Comparison of ENCODE assay signal across 1 cellular context in the genomic region with DNA sequence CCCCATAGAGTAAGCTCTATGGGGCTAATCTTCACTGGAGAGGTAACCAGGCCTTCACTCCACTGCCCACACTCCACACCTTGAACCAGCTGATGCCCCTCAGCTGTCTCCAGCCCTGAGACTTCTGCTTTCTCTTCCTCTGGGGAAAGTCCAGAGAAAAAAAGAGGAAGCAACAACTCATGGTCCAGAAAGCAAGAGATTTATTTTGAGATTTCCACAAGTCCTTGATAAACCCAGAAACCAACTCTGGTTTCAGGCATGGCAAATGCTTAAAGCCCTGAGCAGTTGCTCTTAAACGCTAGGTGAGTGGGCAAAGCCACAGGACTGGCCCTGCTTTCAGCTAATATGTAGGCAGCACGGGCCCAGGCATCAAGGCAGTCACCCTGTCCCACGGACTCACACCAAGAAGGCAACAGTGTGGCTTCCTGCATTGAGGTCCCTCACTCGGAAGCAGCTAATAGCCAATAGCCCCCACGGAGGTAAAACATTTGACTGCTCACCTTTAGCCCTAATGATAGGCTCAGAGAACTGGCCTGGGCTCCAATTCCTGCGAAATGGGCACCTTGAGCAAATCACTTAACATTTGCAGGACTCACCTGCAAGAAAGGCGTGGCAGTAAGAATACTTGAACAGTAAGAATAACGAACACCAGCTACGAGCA.
TF ChIP-seq lines count a peak whose summit lies in the region.

No MANE protein-coding gene starts in this region.

TF ChIP-seq in K562, 482 proteins besides CTCF, POLR2A, EP300 and RAD21:
- no peak for TF ChIP-seq NELFE (IDR thresholded peaks at IDR 0.05; ENCODE audit: insufficient read depth, insufficient read length)
- TF ChIP-seq CBFA2T3 (IDR thresholded peaks at IDR 0.05), result 0 out of 2 replicates have a peak, but pooled peaks have one; percentile 3
- no peak for TF ChIP-seq CREB3 (tag; conservative IDR thresholded peaks at IDR 0.05; ENCODE audit: low read depth)
- TF ChIP-seq, protein P1, sequence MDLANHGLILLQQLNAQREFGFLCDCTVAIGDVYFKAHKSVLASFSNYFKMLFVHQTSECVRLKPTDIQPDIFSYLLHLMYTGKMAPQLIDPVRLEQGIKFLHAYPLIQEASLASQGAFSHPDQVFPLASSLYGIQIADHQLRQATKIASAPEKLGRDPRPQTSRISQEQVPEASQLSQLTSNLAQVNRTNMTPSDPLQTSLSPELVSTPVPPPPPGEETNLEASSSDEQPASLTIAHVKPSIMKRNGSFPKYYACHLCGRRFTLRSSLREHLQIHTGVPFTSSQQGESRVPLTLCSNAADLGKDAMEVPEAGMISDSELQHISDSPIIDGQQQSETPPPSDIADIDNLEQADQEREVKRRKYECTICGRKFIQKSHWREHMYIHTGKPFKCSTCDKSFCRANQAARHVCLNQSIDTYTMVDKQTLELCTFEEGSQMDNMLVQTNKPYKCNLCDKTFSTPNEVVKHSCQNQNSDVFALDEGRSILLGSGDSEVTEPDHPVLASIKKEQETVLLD (IDR thresholded peaks at IDR 0.05), result no peak
- TF ChIP-seq, protein P2, sequence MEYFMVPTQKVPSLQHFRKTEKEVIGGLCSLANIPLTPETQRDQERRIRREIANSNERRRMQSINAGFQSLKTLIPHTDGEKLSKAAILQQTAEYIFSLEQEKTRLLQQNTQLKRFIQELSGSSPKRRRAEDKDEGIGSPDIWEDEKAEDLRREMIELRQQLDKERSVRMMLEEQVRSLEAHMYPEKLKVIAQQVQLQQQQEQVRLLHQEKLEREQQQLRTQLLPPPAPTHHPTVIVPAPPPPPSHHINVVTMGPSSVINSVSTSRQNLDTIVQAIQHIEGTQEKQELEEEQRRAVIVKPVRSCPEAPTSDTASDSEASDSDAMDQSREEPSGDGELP (CRISPR knock-in tag; IDR thresholded peaks at IDR 0.05; ENCODE audit: borderline replicate concordance), result peak; percentile 56; the same call in 1 of the 2 replicates
- no peak for TF ChIP-seq RBM17 (IDR thresholded peaks at IDR 0.05; ENCODE audit: borderline replicate concordance, low read depth, low read length)
- no peak for TF ChIP-seq THAP12 (CRISPR knock-in tag; IDR thresholded peaks at IDR 0.05)
- TF ChIP-seq U2AF2 (optimal IDR thresholded peaks at IDR 0.05; ENCODE audit: low read depth, low read length), result no peak
- peak; percentile 46; the same call in 1 of the 2 replicates for TF ChIP-seq CTBP1 (IDR thresholded peaks at IDR 0.05; ENCODE audit: borderline replicate concordance)
- no peak for TF ChIP-seq ZKSCAN1 (IDR thresholded peaks at IDR 0.05; ENCODE audit: low read depth, low read length)
- TF ChIP-seq PBX2 (CRISPR knock-in tag; IDR thresholded peaks at IDR 0.05; ENCODE audit: low read depth), result no peak
- no peak for TF ChIP-seq PBX2 (tag; conservative IDR thresholded peaks at IDR 0.05; ENCODE audit: low read depth)
- TF ChIP-seq, protein P3, sequence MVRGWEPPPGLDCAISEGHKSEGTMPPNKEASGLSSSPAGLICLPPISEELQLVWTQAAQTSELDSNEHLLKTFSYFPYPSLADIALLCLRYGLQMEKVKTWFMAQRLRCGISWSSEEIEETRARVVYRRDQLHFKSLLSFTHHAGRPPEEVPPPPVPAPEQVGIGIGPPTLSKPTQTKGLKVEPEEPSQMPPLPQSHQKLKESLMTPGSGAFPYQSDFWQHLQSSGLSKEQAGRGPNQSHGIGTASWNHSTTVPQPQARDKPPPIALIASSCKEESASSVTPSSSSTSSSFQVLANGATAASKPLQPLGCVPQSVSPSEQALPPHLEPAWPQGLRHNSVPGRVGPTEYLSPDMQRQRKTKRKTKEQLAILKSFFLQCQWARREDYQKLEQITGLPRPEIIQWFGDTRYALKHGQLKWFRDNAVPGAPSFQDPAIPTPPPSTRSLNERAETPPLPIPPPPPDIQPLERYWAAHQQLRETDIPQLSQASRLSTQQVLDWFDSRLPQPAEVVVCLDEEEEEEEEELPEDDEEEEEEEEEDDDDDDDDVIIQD (CRISPR knock-in tag; IDR thresholded peaks at IDR 0.05), result no peak
- no peak for TF ChIP-seq SMARCA4 (IDR thresholded peaks at IDR 0.05)
- TF ChIP-seq SPI1 (IDR thresholded peaks at IDR 0.05; ENCODE audit: borderline replicate concordance, low read depth, low read length), result peak; percentile 92
- TF ChIP-seq, protein P4, sequence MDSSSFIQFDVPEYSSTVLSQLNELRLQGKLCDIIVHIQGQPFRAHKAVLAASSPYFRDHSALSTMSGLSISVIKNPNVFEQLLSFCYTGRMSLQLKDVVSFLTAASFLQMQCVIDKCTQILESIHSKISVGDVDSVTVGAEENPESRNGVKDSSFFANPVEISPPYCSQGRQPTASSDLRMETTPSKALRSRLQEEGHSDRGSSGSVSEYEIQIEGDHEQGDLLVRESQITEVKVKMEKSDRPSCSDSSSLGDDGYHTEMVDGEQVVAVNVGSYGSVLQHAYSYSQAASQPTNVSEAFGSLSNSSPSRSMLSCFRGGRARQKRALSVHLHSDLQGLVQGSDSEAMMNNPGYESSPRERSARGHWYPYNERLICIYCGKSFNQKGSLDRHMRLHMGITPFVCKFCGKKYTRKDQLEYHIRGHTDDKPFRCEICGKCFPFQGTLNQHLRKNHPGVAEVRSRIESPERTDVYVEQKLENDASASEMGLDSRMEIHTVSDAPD (CRISPR knock-in tag; IDR thresholded peaks at IDR 0.05), result no peak
- TF ChIP-seq RCOR1 (IDR thresholded peaks at IDR 0.05; ENCODE audit: borderline replicate concordance in 1 of 2, low read depth in 2 of 2, low read length in 2 of 2), result 0 out of 4 replicates have a peak, but pooled peaks of 1 of the 2 experiments have one; percentile 48
- no peak for TF ChIP-seq ARID3B (CRISPR knock-in tag; IDR thresholded peaks at IDR 0.05; ENCODE audit: borderline replicate concordance)
- TF ChIP-seq HEY1 (CRISPR knock-in tag; IDR thresholded peaks at IDR 0.05; ENCODE audit: borderline replicate concordance), result no peak
- TF ChIP-seq CC2D1A (IDR thresholded peaks at IDR 0.05), result no peak
- TF ChIP-seq, protein P5, sequence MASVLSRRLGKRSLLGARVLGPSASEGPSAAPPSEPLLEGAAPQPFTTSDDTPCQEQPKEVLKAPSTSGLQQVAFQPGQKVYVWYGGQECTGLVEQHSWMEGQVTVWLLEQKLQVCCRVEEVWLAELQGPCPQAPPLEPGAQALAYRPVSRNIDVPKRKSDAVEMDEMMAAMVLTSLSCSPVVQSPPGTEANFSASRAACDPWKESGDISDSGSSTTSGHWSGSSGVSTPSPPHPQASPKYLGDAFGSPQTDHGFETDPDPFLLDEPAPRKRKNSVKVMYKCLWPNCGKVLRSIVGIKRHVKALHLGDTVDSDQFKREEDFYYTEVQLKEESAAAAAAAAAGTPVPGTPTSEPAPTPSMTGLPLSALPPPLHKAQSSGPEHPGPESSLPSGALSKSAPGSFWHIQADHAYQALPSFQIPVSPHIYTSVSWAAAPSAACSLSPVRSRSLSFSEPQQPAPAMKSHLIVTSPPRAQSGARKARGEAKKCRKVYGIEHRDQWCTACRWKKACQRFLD (CRISPR knock-in tag; IDR thresholded peaks at IDR 0.05), result no peak
- TF ChIP-seq NFIC (IDR thresholded peaks at IDR 0.05), result no peak
